ENCODE assay signal across 19 cellular contexts in genomic region chr15:36970522-36970921, GRCh38.
A peak's percentile ranks its signal among the peaks of the same experiment; 100 is the strongest.
DNase-seq lines count a peak whose midpoint lies in the region; ATAC-seq and TF ChIP-seq lines count a peak whose summit lies in the region.
"Had no signal": no experiment of that assay in that cellular context is flagged by ENCODE, and none has a peak within 500 bp of the region (broad histone marks: within the 10 kb centered on the region; RNA-seq: fewer than 3 reads in every experiment).

No MANE protein-coding gene starts in this region.

- peaks cover 30% of the 10 kb centered on the region for H3K4me1 Mint-ChIP-seq in mesothelial cell of epicardium
- H3K4me1 Mint-ChIP-seq: activated naive CD4-positive, alpha-beta T cell treated with anti-CD3 and anti-CD28 coated beads, Interleukin-2, amount 10 ng/mL, durations not matched to agents 7 days and 5 days; naive B cell had no signal

- H3K27me3 ChIP-seq in thyroid gland, result no peaks in the 10 kb centered on the region
- H3K27me3 ChIP-seq: dorsolateral prefrontal cortex, MG63, right atrium auricular region had no signal

- peaks cover 30% of the 10 kb centered on the region for H3K36me3 Mint-ChIP-seq in mesothelial cell of epicardium
- H3K36me3 Mint-ChIP-seq: activated naive CD4-positive, alpha-beta T cell treated with anti-CD3 and anti-CD28 coated beads, Interleukin-2, amount 10 ng/mL, durations not matched to agents 7 days and 5 days; naive B cell had no signal

- H3K4me3 Mint-ChIP-seq in mesothelial cell of epicardium, result no peak overlapping the region
- H3K4me3 Mint-ChIP-seq: activated naive CD4-positive, alpha-beta T cell treated with anti-CD3 and anti-CD28 coated beads, Interleukin-2, amount 10 ng/mL, durations not matched to agents 7 days and 5 days; activated T-cell treated with anti-CD3 and anti-CD28 coated beads, Interleukin-2, amount 50 U/mL, for 72 hours; HFFc6; naive B cell had no signal

- WGBS in thyroid gland, 2 donors, result 93 to 96% methylated on average over 5 of the region's 5 CpGs

- peak; percentile 84 for DNase-seq in LNCaP clone FGC (ENCODE audit: low read depth)
- DNase-seq in NCI-H2081 (lab: John Stamatoyannopoulos, UW), result peak; percentile 52 to 89
- peak; percentile 84 for DNase-seq in NCI-H748 (lab: John Stamatoyannopoulos, UW; ENCODE audit: unreplicated experiment)
- no peak for DNase-seq in mesothelial cell of epicardium (ENCODE audit: low spot score in 2 of 2, unreplicated experiment in 2 of 2)
- DNase-seq in GM03348 (ENCODE audit: low spot score), result no peak
- DNase-seq in thyroid gland, result no peak
- DNase-seq: activated naive CD4-positive, alpha-beta T cell treated with anti-CD3 and anti-CD28 coated beads, Interleukin-2, amount 10 ng/mL, durations not matched to agents 7 days and 5 days; activated T-cell treated with anti-CD3 and anti-CD28 coated beads, Interleukin-2, amount 50 U/mL, for 72 hours; anterior cingulate cortex; central memory CD4-positive, alpha-beta T cell; dorsolateral prefrontal cortex; foreskin fibroblast; HFFc6; hippocampal formation; MG63; naive B cell; stimulated activated CD4-positive, alpha-beta T cell treated with anti-CD3 and anti-CD28 coated beads, Interleukin-12 subunit alpha, Interleukin-12 subunit beta, amount 100 ng/mL, for 4 hours had no signal

- H3K9me3 Mint-ChIP-seq in mesothelial cell of epicardium, result no peaks in the 10 kb centered on the region
- H3K9me3 Mint-ChIP-seq: activated naive CD4-positive, alpha-beta T cell treated with anti-CD3 and anti-CD28 coated beads, Interleukin-2, amount 10 ng/mL, durations not matched to agents 7 days and 5 days; HFFc6; naive B cell had no signal

- H3K9me3 ChIP-seq in thyroid gland, result no peaks in the 10 kb centered on the region
- H3K9me3 ChIP-seq: MG63, right atrium auricular region had no signal

- no peaks in the 10 kb centered on the region for H3K36me3 ChIP-seq in thyroid gland
- H3K36me3 ChIP-seq: MG63, right atrium auricular region had no signal

- no peaks in the 10 kb centered on the region for H3K27me3 Mint-ChIP-seq in mesothelial cell of epicardium (ENCODE audit: low read depth)
- H3K27me3 Mint-ChIP-seq: activated naive CD4-positive, alpha-beta T cell treated with anti-CD3 and anti-CD28 coated beads, Interleukin-2, amount 10 ng/mL, durations not matched to agents 7 days and 5 days; naive B cell had no signal

- no peak for ATAC-seq in GM21526 (IDR thresholded peaks at IDR 0.05; ENCODE audit: low FRiP score, unreplicated experiment)
- ATAC-seq: activated T-cell treated with anti-CD3 and anti-CD28 coated beads, Interleukin-2, amount 50 U/mL, for 72 hours had no signal

- H3K27ac ChIP-seq in thyroid gland, result no peak overlapping the region
- H3K27ac ChIP-seq: dorsolateral prefrontal cortex, right atrium auricular region had no signal

- TF ChIP-seq POLR2A in thyroid gland (IDR thresholded peaks at IDR 0.05), result no peak

- H3K4me1 ChIP-seq in thyroid gland, result no peaks in the 10 kb centered on the region
- H3K4me1 ChIP-seq: right atrium auricular region had no signal

- H3K4me3 ChIP-seq in LNCaP clone FGC (ENCODE audit: low read depth, low read length) (no peak overlapping the region), thyroid gland (replicated peaks in 1 of 3) (no peak overlapping the region)
- H3K4me3 ChIP-seq: dorsolateral prefrontal cortex, MG63, right atrium auricular region had no signal

- peak overlapping the region; percentile 43 for H3K27ac Mint-ChIP-seq in mesothelial cell of epicardium
- H3K27ac Mint-ChIP-seq: activated naive CD4-positive, alpha-beta T cell treated with anti-CD3 and anti-CD28 coated beads, Interleukin-2, amount 10 ng/mL, durations not matched to agents 7 days and 5 days; activated T-cell treated with anti-CD3 and anti-CD28 coated beads, Interleukin-2, amount 50 U/mL, for 72 hours; HFFc6; naive B cell had no signal

- intact Hi-C loops in thyroid gland (cut with DNase I), result no loop called here

- TF ChIP-seq CTCF in LNCaP clone FGC (IDR thresholded peaks at IDR 0.05; ENCODE audit: control insufficient read depth, extremely low read depth, insufficient read depth) (no peak), mesothelial cell of epicardium (IDR thresholded peaks at IDR 0.05; ENCODE audit: unreplicated experiment) (no peak), thyroid gland (IDR thresholded peaks at IDR 0.05) (no peak)

Comparison
In these comparisons a context has a peak if more than half of its experiments do, and no peak if none do; other contexts are left out.
1. DNase-seq: peak in LNCaP clone FGC (single experiment), NCI-H2081 (2 of 2) and NCI-H748 (single experiment); none in mesothelial cell of epicardium (0 of 2), GM03348 (single experiment) and thyroid gland (0 of 2).